1 cellular context compared by ENCODE assay signal in genomic region chr20:17682889-17683198, GRCh38.
TF ChIP-seq lines count a peak whose summit lies in the region.

No MANE protein-coding gene starts in this region.

TF ChIP-seq in SK-N-SH, 30 proteins besides CTCF, POLR2A, EP300 and RAD21 (continued from another document):
- TF ChIP-seq PBX3 (IDR thresholded peaks at IDR 0.05) (no peak), SIN3A (IDR thresholded peaks at IDR 0.05; ENCODE audit: borderline replicate concordance, low read depth, low read length) (no peak), POLR2AphosphoS5 (IDR thresholded peaks at IDR 0.05; ENCODE audit: low read depth, low read length) (no peak), MAX (IDR thresholded peaks at IDR 0.05; ENCODE audit: low read depth) (no peak), GABPA (IDR thresholded peaks at IDR 0.05; ENCODE audit: low read depth) (no peak)
